In the genomic region with DNA sequence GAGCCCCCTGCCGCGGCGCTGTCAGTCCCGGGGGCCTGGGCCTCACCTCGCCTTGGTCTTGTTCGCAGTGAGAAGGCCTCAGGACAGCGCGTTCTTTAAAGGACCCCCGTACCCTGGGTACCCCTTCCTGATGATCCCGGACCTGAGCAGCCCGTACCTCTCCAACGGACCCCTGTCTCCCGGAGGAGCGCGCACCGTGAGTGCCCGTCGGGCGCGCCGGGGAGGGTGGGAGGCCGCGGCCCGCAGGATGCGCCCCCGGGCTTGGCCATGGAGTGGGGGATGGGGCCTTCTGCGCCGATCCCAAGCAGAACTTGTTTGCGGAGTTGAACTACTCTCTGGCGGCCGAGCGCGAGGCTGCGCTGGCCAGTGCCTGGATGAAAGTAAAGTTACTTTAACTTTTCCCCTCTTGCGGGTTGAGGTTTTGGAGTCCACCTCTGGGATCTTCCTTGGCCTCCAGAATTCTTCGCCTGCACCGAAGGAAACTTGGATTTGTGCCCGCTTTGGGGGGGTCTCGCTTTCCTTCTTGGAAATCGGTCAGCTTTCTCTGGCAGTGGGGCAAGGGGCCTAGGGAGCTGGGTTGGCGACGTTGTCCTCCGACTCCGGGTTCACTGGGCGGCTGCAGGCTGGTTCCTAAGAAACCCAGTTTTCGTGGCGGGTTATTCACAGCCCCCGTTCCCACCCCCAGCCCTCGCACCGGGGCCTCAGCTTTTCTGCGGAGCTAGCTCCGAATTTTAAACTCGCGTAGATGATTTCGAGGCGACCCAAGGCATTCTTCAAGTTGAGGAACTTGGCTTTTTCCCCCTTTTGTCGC, we compare ENCODE assay signal across 9 cellular contexts. TPM values are rescaled to one million over a fixed set of nuclear protein-coding genes. Genes with fewer than 3 reads are reported as not detected.
A peak's percentile ranks its signal among the peaks of the same experiment; 100 is the strongest.
DNase-seq lines count a peak whose midpoint lies in the region; ATAC-seq and TF ChIP-seq lines count a peak whose summit lies in the region.
"Had no signal": no experiment of that assay in that cellular context is flagged by ENCODE, and none has a peak within 500 bp of the region (broad histone marks: within the 10 kb centered on the region; RNA-seq: fewer than 3 reads in every experiment).

No MANE protein-coding gene starts in this region.

- peak; percentile 39 for DNase-seq in GM20000 (ENCODE audit: low spot score)
- DNase-seq in activated naive CD8-positive, alpha-beta T cell treated with anti-CD3 and anti-CD28 coated beads for 36 hours, result no peak
- peak; percentile 50 for DNase-seq in left ventricle myocardium inferior
- DNase-seq in retina, result peak; percentile 88
- DNase-seq in activated effector memory CD4-positive, alpha-beta T cell treated with Interleukin-2 at 50 U/mL for 16 hours, result no peak
- DNase-seq in RPMI8226, result no peak
- no peak for DNase-seq in NCI-H2171 treated with DMSO at 0.1 percent for 48 hours (lab: John Stamatoyannopoulos, UW)

- H3K4me1 ChIP-seq in left ventricle myocardium inferior, result peaks cover 66% of the 10 kb centered on the region

- intact Hi-C loops in left ventricle myocardium inferior (cut with micrococcal nuclease), result loop anchor here (5.0 kb wide), 1 partner anchor 148 kb away; no protein-coding TSS in a partner anchor

- ATAC-seq in GM19328 (IDR thresholded peaks at IDR 0.05; ENCODE audit: unreplicated experiment), result no peak

- H3K36me3 ChIP-seq in left ventricle myocardium inferior, result no peaks in the 10 kb centered on the region
- H3K36me3 ChIP-seq: neutrophil had no signal

- H3K27ac ChIP-seq in left ventricle myocardium inferior (replicated peaks), result peak overlapping the region; percentile 81
- H3K27ac ChIP-seq: neutrophil had no signal

- H3K27me3 Mint-ChIP-seq in activated naive CD8-positive, alpha-beta T cell treated with anti-CD3 and anti-CD28 coated beads for 36 hours, result peaks cover 62% of the 10 kb centered on the region

- no peaks in the 10 kb centered on the region for H3K36me3 Mint-ChIP-seq in activated naive CD8-positive, alpha-beta T cell treated with anti-CD3 and anti-CD28 coated beads for 36 hours

- H3K27ac Mint-ChIP-seq in activated naive CD8-positive, alpha-beta T cell treated with anti-CD3 and anti-CD28 coated beads for 36 hours, result no peak overlapping the region

- no peaks in the 10 kb centered on the region for H3K27me3 ChIP-seq in left ventricle myocardium inferior (ENCODE audit: low read depth)

- H3K9me3 ChIP-seq in left ventricle myocardium inferior (replicated peaks), result no peaks in the 10 kb centered on the region
- H3K9me3 ChIP-seq: neutrophil had no signal

- H3K9me3 Mint-ChIP-seq in activated naive CD8-positive, alpha-beta T cell treated with anti-CD3 and anti-CD28 coated beads for 36 hours, result no peaks in the 10 kb centered on the region

- H3K4me3 ChIP-seq in left ventricle myocardium inferior, result peak overlapping the region; percentile 80

- H3K4me3 Mint-ChIP-seq in activated naive CD8-positive, alpha-beta T cell treated with anti-CD3 and anti-CD28 coated beads for 36 hours, result peak overlapping the region; percentile 29

- TF ChIP-seq CTCF in GM20000 (IDR thresholded peaks at IDR 0.05; ENCODE audit: extremely low read depth, missing control alignments) (no peak), left ventricle myocardium inferior (IDR thresholded peaks at IDR 0.05; ENCODE audit: borderline replicate concordance) (no peak)

- peaks cover 4% of the 10 kb centered on the region for H3K4me1 Mint-ChIP-seq in activated naive CD8-positive, alpha-beta T cell treated with anti-CD3 and anti-CD28 coated beads for 36 hours

RNA-seq across cellular contexts. Expression of gene TCF7L1, which starts 1.3 kb away (rescaled TPM):
- under 1 TPM in 1 of 2 experiments, not detected in 1; 0.06 TPM for total RNA-seq in activated naive CD8-positive, alpha-beta T cell treated with anti-CD3 and anti-CD28 coated beads for 36 hours
- total RNA-seq in left ventricle myocardium inferior, result 7.0 TPM

Comparison
In these comparisons a context has a peak if more than half of its experiments do, and no peak if none do; other contexts are left out.
1. DNase-seq: peak in GM20000 (single experiment), left ventricle myocardium inferior (single experiment) and retina (single experiment); none in activated naive CD8-positive, alpha-beta T cell treated with anti-CD3 and anti-CD28 coated beads for 36 hours (single experiment), activated effector memory CD4-positive, alpha-beta T cell treated with Interleukin-2 at 50 U/mL for 16 hours (single experiment), RPMI8226 (single experiment) and NCI-H2171 treated with DMSO at 0.1 percent for 48 hours (single experiment).